ENCODE assay signal across 33 cellular contexts in genomic region chr19:3157096-3157845, GRCh38. TPM values are rescaled to one million over a fixed set of nuclear protein-coding genes. Genes with fewer than 3 reads are reported as not detected.
A peak's percentile ranks its signal among the peaks of the same experiment; 100 is the strongest.
DNase-seq lines count a peak whose midpoint lies in the region; FAIRE-seq and TF ChIP-seq lines count a peak whose summit lies in the region.
"Had no signal": no experiment of that assay in that cellular context is flagged by ENCODE, and none has a peak within 500 bp of the region (broad histone marks: within the 10 kb centered on the region; RNA-seq: fewer than 3 reads in every experiment).

No MANE protein-coding gene starts in this region.

- H3K36me3 Mint-ChIP-seq in T-helper 2 cell treated with Interferon-gamma antibody and Interleukin-4, amounts not matched to agents 5 μg/mL and 100 μg/mL, for 36 hours (ENCODE audit: low read depth): peaks cover 47% of the 10 kb centered on the region
- no peaks in the 10 kb centered on the region for H3K36me3 Mint-ChIP-seq in endothelial cell (ENCODE audit: low read depth, unreplicated experiment)
- H3K36me3 Mint-ChIP-seq: IgD-negative memory B cell had no signal

- H3K4me3 Mint-ChIP-seq in T-helper 2 cell treated with Interferon-gamma antibody and Interleukin-4, amounts not matched to agents 5 μg/mL and 100 μg/mL, for 36 hours: no peak overlapping the region
- no peak overlapping the region for H3K4me3 Mint-ChIP-seq in endothelial cell (ENCODE audit: unreplicated experiment)
- H3K4me3 Mint-ChIP-seq: IgD-negative memory B cell, nephron had no signal

- peaks cover 20% of the 10 kb centered on the region for H3K4me1 Mint-ChIP-seq in T-helper 2 cell treated with Interferon-gamma antibody and Interleukin-4, amounts not matched to agents 5 μg/mL and 100 μg/mL, for 36 hours (ENCODE audit: low read depth)
- peaks cover 8% of the 10 kb centered on the region for H3K4me1 Mint-ChIP-seq in endothelial cell (ENCODE audit: unreplicated experiment)
- H3K4me1 Mint-ChIP-seq: nephron had no signal

- no peaks in the 10 kb centered on the region for H3K79me2 ChIP-seq in PC-9 (ENCODE audit: low read depth)
- H3K79me2 ChIP-seq: hepatocyte had no signal

- peaks cover 7% of the 10 kb centered on the region for H3K9me3 Mint-ChIP-seq in T-helper 2 cell treated with Interferon-gamma antibody and Interleukin-4, amounts not matched to agents 5 μg/mL and 100 μg/mL, for 36 hours
- no peaks in the 10 kb centered on the region for H3K9me3 Mint-ChIP-seq in endothelial cell (ENCODE audit: unreplicated experiment)
- H3K9me3 Mint-ChIP-seq: nephron had no signal

- H3K4me3 ChIP-seq in BLaER1 (no peak overlapping the region), PC-9 (no peak overlapping the region)
- H3K4me3 ChIP-seq: breast epithelium, gastrocnemius medialis, hepatocyte, mucosa of descending colon, ovary, Peyer's patch, testis had no signal

- no peak overlapping the region for H2AFZ ChIP-seq in PC-9
- H2AFZ ChIP-seq: hepatocyte had no signal

- peaks cover 68% of the 10 kb centered on the region for H3K4me1 ChIP-seq in BLaER1
- peaks cover 9% of the 10 kb centered on the region for H3K4me1 ChIP-seq in PC-9 (replicated peaks; ENCODE audit: insufficient read depth)
- H3K4me1 ChIP-seq: breast epithelium, gastrocnemius medialis, Peyer's patch, testis had no signal

- CTCF ChIA-PET in RWPE1 (lab: Yijun Ruan, JAX) (interaction anchor here (0.5 kb wide), 1 partner anchor 189 kb away, joined by 3 read pairs; no protein-coding TSS in a partner anchor), PC-9 (lab: Charles Lee) (no interaction called here)

- H3K4me2 ChIP-seq in BLaER1: peak overlapping the region; percentile 93; the same call in 1 of the 2 replicates
- no peak overlapping the region for H3K4me2 ChIP-seq in PC-9
- H3K4me2 ChIP-seq: hepatocyte had no signal

- no TSS peak for BruUV-seq in PC-9 (replicated peaks; lab: Mats Ljungman, UMichigan)

- no peaks in the 10 kb centered on the region for H3K27me3 Mint-ChIP-seq in T-helper 2 cell treated with Interferon-gamma antibody and Interleukin-4, amounts not matched to agents 5 μg/mL and 100 μg/mL, for 36 hours (ENCODE audit: low read depth)
- peaks cover 3% of the 10 kb centered on the region for H3K27me3 Mint-ChIP-seq in endothelial cell (ENCODE audit: unreplicated experiment)
- H3K27me3 Mint-ChIP-seq: CD4-positive, CD25-positive, alpha-beta regulatory T cell; IgD-negative memory B cell had no signal

- H3K27me3 ChIP-seq in BLaER1 (no peaks in the 10 kb centered on the region), PC-9 (ENCODE audit: insufficient read depth, low read depth) (no peaks in the 10 kb centered on the region)
- H3K27me3 ChIP-seq: breast epithelium, gastrocnemius medialis, hepatocyte, ovary, Peyer's patch, testis had no signal

- no peak for FAIRE-seq in GM19239 (lab: Jason Lieb, UNC)

- H3K9me3 ChIP-seq in BLaER1 (peaks cover 28% of the 10 kb centered on the region), PC-9 (ENCODE audit: insufficient read depth, low read depth) (no peaks in the 10 kb centered on the region)
- H3K9me3 ChIP-seq: breast epithelium, gastrocnemius medialis, mucosa of descending colon, ovary, Peyer's patch, testis had no signal

- DNase-seq in T-helper 2 cell treated with Interferon-gamma antibody and Interleukin-4, amounts not matched to agents 5 μg/mL and 100 μg/mL, for 36 hours (ENCODE audit: low spot score): no peak
- DNase-seq in T-helper 2 cell: no peak
- DNase-seq in RWPE1 (ENCODE audit: low spot score): no peak
- DNase-seq in endothelial cell (ENCODE audit: low spot score): no peak
- no peak for DNase-seq in PC-9
- no peak for DNase-seq in retina
- DNase-seq in GM19239 (ENCODE audit: insufficient read length, low spot score): no peak
- DNase-seq: 8988T; activated CD8-positive, alpha-beta memory T cell treated with anti-CD3 and anti-CD28 coated beads, Interleukin-2, amount 50 U/mL, for 48 hours; activated effector memory CD4-positive, alpha-beta T cell treated with anti-CD3 and anti-CD28 coated beads, Interleukin-2, amount 50 U/mL, for 16 hours; CD4-positive, CD25-positive, alpha-beta regulatory T cell; EL; gastrocnemius medialis; left colon; mucosa of descending colon; NCI-H2107; NCI-H446; NCI-H774; ovary; Peyer's patch; SHP77 treated with DMSO at 0.1 percent for 48 hours; stimulated activated naive CD4-positive, alpha-beta T cell; T1000; testis had no signal

- POLR2A ChIA-PET in RWPE1 (lab: Yijun Ruan, JAX; ENCODE audit: low non-redundant PET): no interaction called here
- POLR2A ChIA-PET in PC-9 (lab: Charles Lee; ENCODE audit: unreplicated experiment): no interaction called here

- H3K36me3 ChIP-seq in BLaER1: peaks cover 86% of the 10 kb centered on the region
- H3K36me3 ChIP-seq in PC-9 (ENCODE audit: low read depth): no peaks in the 10 kb centered on the region
- H3K36me3 ChIP-seq: breast epithelium, gastrocnemius medialis, ovary, Peyer's patch had no signal

- no peaks in the 10 kb centered on the region for H4K20me1 ChIP-seq in BLaER1
- H4K20me1 ChIP-seq in PC-9 (ENCODE audit: insufficient read depth): no peaks in the 10 kb centered on the region

- H3F3A ChIP-seq in PC-9 (ENCODE audit: insufficient read depth, low read depth): peaks cover 7% of the 10 kb centered on the region; the same call in 1 of the 2 replicates

- peak overlapping the region; percentile 67 for H3K27ac Mint-ChIP-seq in T-helper 2 cell treated with Interferon-gamma antibody and Interleukin-4, amounts not matched to agents 5 μg/mL and 100 μg/mL, for 36 hours
- H3K27ac Mint-ChIP-seq in endothelial cell (ENCODE audit: unreplicated experiment): peak overlapping the region; percentile 72
- H3K27ac Mint-ChIP-seq: nephron had no signal

- H3K9ac ChIP-seq in BLaER1: peak overlapping the region; percentile 18; the same call in 1 of the 2 replicates

- no peaks in the 10 kb centered on the region for H3K9me2 ChIP-seq in PC-9 (ENCODE audit: insufficient read depth)

- intact Hi-C loops in PC-9 (cut with micrococcal nuclease; ENCODE audit: unreplicated experiment): no loop called here

- H3K27ac ChIP-seq in BLaER1: peak overlapping the region; percentile 67
- peak overlapping the region; percentile 96 for H3K27ac ChIP-seq in RWPE1
- H3K27ac ChIP-seq in PC-9: no peak overlapping the region
- H3K27ac ChIP-seq: breast epithelium, gastrocnemius medialis, hepatocyte, ovary, Peyer's patch, testis, VCaP had no signal

- no peak for TF ChIP-seq CTCF in RWPE1 (conservative IDR thresholded peaks at IDR 0.05; ENCODE audit: low read depth)
- TF ChIP-seq CTCF in endothelial cell (IDR thresholded peaks at IDR 0.05; ENCODE audit: unreplicated experiment): no peak
- no peak for TF ChIP-seq CTCF in PC-9 (conservative IDR thresholded peaks at IDR 0.05)

RNA-seq across cellular contexts. Expression of gene S1PR4, which starts 21.3 kb away (rescaled TPM):
- total RNA-seq in endothelial cell (ENCODE audit: unreplicated experiment): not detected
- total RNA-seq in PC-9 (2021): 0.37 and 0.83 TPM in 2 replicates
- total RNA-seq: chondrocyte, H4 had no signal

RNA-seq across cellular contexts. Expression of gene GNA15, which starts 21.4 kb away (rescaled TPM):
- total RNA-seq in endothelial cell (ENCODE audit: unreplicated experiment): not detected
- total RNA-seq in PC-9 (2021): 14.2 and 16.3 TPM in 2 replicates
- total RNA-seq: chondrocyte, H4, lung microvascular endothelial cell had no signal

RNA-seq across cellular contexts. Expression of gene NCLN, which starts 28.5 kb away (rescaled TPM):
- total RNA-seq in endothelial cell (ENCODE audit: unreplicated experiment) (63.0 TPM), PC-9 (2021) (46.0 and 61.4 TPM in 2 replicates)

Comparison
In these comparisons a context has a peak if more than half of its experiments do, and no peak if none do; other contexts are left out.
1. RNA of gene GNA15, which starts 21.4 kb away (total RNA-seq): 14.2 to 16.3 TPM in PC-9; not detected in endothelial cell (single experiment); every median in the first group is over 10 times any median in the second.